In genomic region chr15:96354731-96355560, GRCh38 we compare ENCODE assay signal across 9 cellular contexts. TPM values are rescaled to one million over a fixed set of nuclear protein-coding genes. Genes with fewer than 3 reads are reported as not detected.
DNase-seq lines count a peak whose midpoint lies in the region; ATAC-seq, FAIRE-seq and TF ChIP-seq lines count a peak whose summit lies in the region.
"Had no signal": no experiment of that assay in that cellular context is flagged by ENCODE, and none has a peak within 500 bp of the region (broad histone marks: within the 10 kb centered on the region; RNA-seq: fewer than 3 reads in every experiment).

No MANE protein-coding gene starts in this region.

- POLR2A ChIA-PET in endothelial cell of umbilical vein (lab: Charles Lee), result interaction anchor here (0.6 kb wide), 1 partner anchor 1050 kb away, joined by 8 read pairs; no protein-coding TSS in a partner anchor

- peak overlapping the region; percentile 85 for H3K9ac ChIP-seq in endothelial cell of umbilical vein (replicated peaks; ENCODE audit: extremely low read depth, insufficient read depth, low read length)

- H3K27ac Mint-ChIP-seq in nephron, result no peak overlapping the region
- H3K27ac Mint-ChIP-seq in activated CD8-positive, alpha-beta memory T cell treated with anti-CD3 and anti-CD28 coated beads, Interleukin-2, amount 10 ng/mL, durations not matched to agents 7 days and 5 days, result no peak overlapping the region

- H3K9me1 ChIP-seq in endothelial cell of umbilical vein (replicated peaks; ENCODE audit: control insufficient read depth, extremely low read depth, insufficient read depth, low read length), result no peaks in the 10 kb centered on the region

- intact Hi-C loops in endothelial cell of umbilical vein (cut with micrococcal nuclease), result loop anchor here (2.0 to 10.0 kb wide), 8 partner anchors 332 to 1940 kb away; no protein-coding TSS in a partner anchor

- no peak overlapping the region for H3K4me3 Mint-ChIP-seq in nephron
- no peak overlapping the region for H3K4me3 Mint-ChIP-seq in activated CD8-positive, alpha-beta memory T cell treated with anti-CD3 and anti-CD28 coated beads, Interleukin-2, amount 10 ng/mL, durations not matched to agents 7 days and 5 days

- ATAC-seq in HG03521 (IDR thresholded peaks at IDR 0.05; ENCODE audit: unreplicated experiment), result no peak
- no peak for ATAC-seq in activated CD8-positive, alpha-beta memory T cell treated with anti-CD3 and anti-CD28 coated beads, Interleukin-2, amount 10 ng/mL, durations not matched to agents 7 days and 5 days

- peaks cover 84% of the 10 kb centered on the region for H3K4me1 ChIP-seq in endothelial cell of umbilical vein (ENCODE audit: control insufficient read depth, extremely low read depth, insufficient read depth, low read length)

- no peaks in the 10 kb centered on the region for H3K9me3 Mint-ChIP-seq in nephron
- peaks cover 2% of the 10 kb centered on the region for H3K9me3 Mint-ChIP-seq in activated CD8-positive, alpha-beta memory T cell treated with anti-CD3 and anti-CD28 coated beads, Interleukin-2, amount 10 ng/mL, durations not matched to agents 7 days and 5 days (ENCODE audit: low read depth)

- peak overlapping the region; percentile 96 for H3K4me2 ChIP-seq in endothelial cell of umbilical vein (ENCODE audit: insufficient read depth, low read length)

- H3K27me3 ChIP-seq in endothelial cell of umbilical vein (ENCODE audit: control insufficient read depth in 2 of 2, insufficient read depth in 2 of 2, low read length in 2 of 2), result no peaks in the 10 kb centered on the region

- H3K9me3 ChIP-seq in endothelial cell of umbilical vein (replicated peaks; ENCODE audit: control insufficient read depth, insufficient read depth, low read length), result no peaks in the 10 kb centered on the region

- peaks cover 50% of the 10 kb centered on the region for H3K4me1 Mint-ChIP-seq in nephron
- peaks cover 20% of the 10 kb centered on the region for H3K4me1 Mint-ChIP-seq in activated CD8-positive, alpha-beta memory T cell treated with anti-CD3 and anti-CD28 coated beads, Interleukin-2, amount 10 ng/mL, durations not matched to agents 7 days and 5 days

- H2AFZ ChIP-seq in endothelial cell of umbilical vein (ENCODE audit: low read depth, low read length), result no peak overlapping the region

- dilution Hi-C loops in endothelial cell of umbilical vein (cut with MboI; ENCODE audit: extremely low pct_ligation_motif_present, low sequenced_read_pairs), result no loop called here

- TF ChIP-seq CTCF in endothelial cell of umbilical vein (IDR thresholded peaks at IDR 0.05; ENCODE audit: extremely low read depth in 1 of 2, insufficient read depth in 1 of 2, low read depth in 1 of 2, low read length in 2 of 2) (peak in 1 of 2 donors; percentile 37), nephron (IDR thresholded peaks at IDR 0.05; ENCODE audit: unreplicated experiment in 3 of 3) (peak; percentile 34 to 42 (median 42))

- DNase-seq in AG20443 (ENCODE audit: low spot score) (peak; percentile 72), NCI-H460 (ENCODE audit: extremely low read depth, low read depth) (peak; percentile 71), endothelial cell of umbilical vein (ENCODE audit: low read depth, low spot score) (peak; percentile 85)
- DNase-seq in stimulated activated CD4-positive, alpha-beta T cell treated with anti-CD3 and anti-CD28 coated beads, Interleukin-15, amount 100 ng/mL, for 24 hours, result no peak
- DNase-seq in activated CD4-positive, alpha-beta T cell treated with anti-CD3 and anti-CD28 coated beads, Interleukin-2, amount 50 U/mL, for 4 hours, result no peak
- no peak for DNase-seq in activated CD8-positive, alpha-beta memory T cell treated with anti-CD3 and anti-CD28 coated beads, Interleukin-2, amount 10 ng/mL, durations not matched to agents 7 days and 5 days

- peak overlapping the region; percentile 76 for H3K27ac ChIP-seq in endothelial cell of umbilical vein (ENCODE audit: insufficient read depth, low read depth, low read length)

- H3K36me3 Mint-ChIP-seq in nephron (ENCODE audit: low read depth), result peaks cover 3% of the 10 kb centered on the region
- no peaks in the 10 kb centered on the region for H3K36me3 Mint-ChIP-seq in activated CD8-positive, alpha-beta memory T cell treated with anti-CD3 and anti-CD28 coated beads, Interleukin-2, amount 10 ng/mL, durations not matched to agents 7 days and 5 days

- peak overlapping the region; percentile 42 to 78 (median 72) for H3K4me3 ChIP-seq in endothelial cell of umbilical vein (replicated peaks in 1 of 3; ENCODE audit: insufficient read depth in 1 of 3, low read depth in 1 of 3, low read length in 3 of 3)

- no peaks in the 10 kb centered on the region for H3K36me3 ChIP-seq in endothelial cell of umbilical vein (ENCODE audit: control insufficient read depth in 2 of 2, extremely low read depth in 1 of 2, insufficient read depth in 2 of 2, low read length in 2 of 2)

- TF ChIP-seq POLR2A in endothelial cell of umbilical vein (IDR thresholded peaks at IDR 0.05; ENCODE audit: low read depth, low read length), result no peak

- H3K27me3 Mint-ChIP-seq in nephron (ENCODE audit: low read depth), result peaks cover 68% of the 10 kb centered on the region
- peaks cover 63% of the 10 kb centered on the region for H3K27me3 Mint-ChIP-seq in activated CD8-positive, alpha-beta memory T cell treated with anti-CD3 and anti-CD28 coated beads, Interleukin-2, amount 10 ng/mL, durations not matched to agents 7 days and 5 days

- peaks cover 83% of the 10 kb centered on the region for H3K79me2 ChIP-seq in endothelial cell of umbilical vein (ENCODE audit: control insufficient read depth, insufficient read depth, low read length)

- peak; percentile 77 for FAIRE-seq in endothelial cell of umbilical vein (lab: Jason Lieb, UNC)
- FAIRE-seq: islet of Langerhans had no signal

- H4K20me1 ChIP-seq in endothelial cell of umbilical vein (replicated peaks; ENCODE audit: control insufficient read depth, extremely low read depth, insufficient read depth, low read length), result no peaks in the 10 kb centered on the region

- BruUV-seq in endothelial cell of umbilical vein (replicated peaks; lab: Mats Ljungman, UMichigan), result TSS peak; percentile 6

- CTCF ChIA-PET in endothelial cell of umbilical vein (lab: Charles Lee), result interaction anchor here (0.6 to 8.4 kb wide), 23 partner anchors 9 to 1772 kb away, joined by 3 to 63 read pairs (median 6); no protein-coding TSS in a partner anchor
- CTCF ChIA-PET in activated CD8-positive, alpha-beta memory T cell treated with anti-CD3 and anti-CD28 coated beads, Interleukin-2, amount 10 ng/mL, durations not matched to agents 7 days and 5 days (lab: Charles Lee), result no interaction called here

TF ChIP-seq in endothelial cell of umbilical vein, 7 proteins besides CTCF, POLR2A, EP300 and RAD21:
- TF ChIP-seq FOS (IDR thresholded peaks at IDR 0.05; ENCODE audit: borderline replicate concordance, insufficient read depth, low read length) (no peak), MAX (IDR thresholded peaks at IDR 0.05; ENCODE audit: insufficient read depth, insufficient read length) (no peak), POLR2AphosphoS5 (IDR thresholded peaks at IDR 0.05; ENCODE audit: insufficient read depth, low read depth, low read length) (no peak), JUN (IDR thresholded peaks at IDR 0.05; ENCODE audit: borderline replicate concordance, insufficient read depth, insufficient read length, low read depth) (no peak), EZH2 (IDR thresholded peaks at IDR 0.05; ENCODE audit: borderline replicate concordance, low read depth, low read length, severe bottlenecking) (no peak), MYC (IDR thresholded peaks at IDR 0.05; ENCODE audit: low read depth, low read length) (no peak), GATA2 (IDR thresholded peaks at IDR 0.05; ENCODE audit: insufficient read depth, insufficient read length, low read depth, low read length) (no peak)

RNA-seq across cellular contexts. Expression of gene NR2F2, which starts 24.4 kb away (rescaled TPM):
- 6.4 and 7.3 TPM in 2 replicates for total RNA-seq in NCI-H460 (2014; rRNA removed; shearing (Covaris generic))
- polyA plus RNA-seq in NCI-H460 (2014; cell fraction: nucleus; rRNA removed), result 2.3 and 5.5 TPM in 2 replicates
- 153 and 182 TPM in 2 replicates for total RNA-seq in endothelial cell of umbilical vein
- 105 and 120 TPM in 2 replicates for polyA plus RNA-seq in endothelial cell of umbilical vein
- 108 and 112 TPM in 2 replicates for polyA plus RNA-seq in endothelial cell of umbilical vein (2011; cell fraction: cytosol; rRNA removed)
- polyA plus RNA-seq in endothelial cell of umbilical vein (2011; cell fraction: nucleus; rRNA removed), result 115 and 122 TPM in 2 replicates
- polyA plus RNA-seq in endothelial cell of umbilical vein (2012), result 242 and 247 TPM in 2 replicates
- 77.0 and 94.2 TPM in 2 replicates for polyA minus RNA-seq in endothelial cell of umbilical vein
- polyA minus RNA-seq in endothelial cell of umbilical vein (2011; cell fraction: cytosol; rRNA and poly(A)+ RNA removed), result 23.5 TPM
- polyA minus RNA-seq in endothelial cell of umbilical vein (2011; cell fraction: nucleus; rRNA and poly(A)+ RNA removed), result 98.6 and 113 TPM in 2 replicates
- total RNA-seq in activated CD8-positive, alpha-beta memory T cell treated with anti-CD3 and anti-CD28 coated beads, Interleukin-2, amount 10 ng/mL, durations not matched to agents 7 days and 5 days, result not detected

Comparison
In these comparisons a context has a peak if more than half of its experiments do, and no peak if none do; other contexts are left out.
1. DNase-seq: peak in AG20443 (single experiment), NCI-H460 (single experiment) and endothelial cell of umbilical vein (single experiment); none in stimulated activated CD4-positive, alpha-beta T cell treated with anti-CD3 and anti-CD28 coated beads, Interleukin-15, amount 100 ng/mL, for 24 hours (single experiment), activated CD4-positive, alpha-beta T cell treated with anti-CD3 and anti-CD28 coated beads, Interleukin-2, amount 50 U/mL, for 4 hours (0 of 2) and activated CD8-positive, alpha-beta memory T cell treated with anti-CD3 and anti-CD28 coated beads, Interleukin-2, amount 10 ng/mL, durations not matched to agents 7 days and 5 days (single experiment).
2. RNA of gene NR2F2, which starts 24.4 kb away (total RNA-seq): 153 to 182 TPM in endothelial cell of umbilical vein; 6.4 to 7.3 TPM in NCI-H460 and not detected in activated CD8-positive, alpha-beta memory T cell treated with anti-CD3 and anti-CD28 coated beads, Interleukin-2, amount 10 ng/mL, durations not matched to agents 7 days and 5 days; every median in the first group is over 10 times any median in the second.